Comparison of ENCODE assay signal across 25 cellular contexts in genomic region chr3:44402548-44402947, GRCh38.
"Had no signal": no experiment of that assay in that cellular context is flagged by ENCODE, and none has a peak within 500 bp of the region (broad histone marks: within the 10 kb centered on the region; RNA-seq: fewer than 3 reads in every experiment).

No MANE protein-coding gene starts in this region.

- H3K36me3 ChIP-seq: cardiac muscle cell had no signal

- H3K27ac ChIP-seq: ascending aorta, Peyer's patch had no signal

- H3K9me3 ChIP-seq: ascending aorta, Peyer's patch had no signal

- H3K27me3 ChIP-seq: ascending aorta, cardiac muscle cell, Peyer's patch had no signal

- DNase-seq: activated CD4-positive, alpha-beta T cell treated with anti-CD3 and anti-CD28 coated beads, Interleukin-2, amount 10 ng/mL, durations not matched to agents 24 days and 14 days; activated CD4-positive, alpha-beta T cell treated with anti-CD3 and anti-CD28 coated beads, Interleukin-2, amount 50 U/mL, for 48 hours; activated CD8-positive, alpha-beta T cell treated with anti-CD3 and anti-CD28 coated beads, Interleukin-2, amount 10 ng/mL, durations not matched to agents 7 days and 5 days; activated gamma-delta T cell; activated naive CD4-positive, alpha-beta T cell treated with Interleukin-2 at 50 U/mL for 16 hours; activated naive CD8-positive, alpha-beta T cell treated with anti-CD3 and anti-CD28 coated beads, Interleukin-2, amount 10 ng/mL, durations not matched to agents 7 days and 5 days; activated T-cell treated with anti-CD3 and anti-CD28 coated beads, Interleukin-2, amount 50 U/mL, for 24 hours; amygdala; Karpas-422; KBM-7; MV-4-11; NCI-H1092; NCI-H1436 treated with DMSO at 0.1 percent for 48 hours; NCI-H1694 treated with DMSO at 0.1 percent for 48 hours; NCI-H2029; NCI-H2171; NCI-H510A; NCI-H526; NCI-H748 treated with DMSO at 0.1 percent for 48 hours; NK-92 treated with Interleukin-12 subunit alpha and Interleukin-12 subunit beta, amount 100 ng/mL, for 24 hours; PC-3; Peyer's patch; RPMI8226 had no signal

- H3K4me3 ChIP-seq: ascending aorta, cardiac muscle cell, Peyer's patch had no signal

- H3K4me1 ChIP-seq: ascending aorta, Peyer's patch had no signal

- ATAC-seq: activated CD8-positive, alpha-beta T cell treated with anti-CD3 and anti-CD28 coated beads, Interleukin-2, amount 10 ng/mL, durations not matched to agents 7 days and 5 days; PC-3 had no signal
